In the genomic region with DNA sequence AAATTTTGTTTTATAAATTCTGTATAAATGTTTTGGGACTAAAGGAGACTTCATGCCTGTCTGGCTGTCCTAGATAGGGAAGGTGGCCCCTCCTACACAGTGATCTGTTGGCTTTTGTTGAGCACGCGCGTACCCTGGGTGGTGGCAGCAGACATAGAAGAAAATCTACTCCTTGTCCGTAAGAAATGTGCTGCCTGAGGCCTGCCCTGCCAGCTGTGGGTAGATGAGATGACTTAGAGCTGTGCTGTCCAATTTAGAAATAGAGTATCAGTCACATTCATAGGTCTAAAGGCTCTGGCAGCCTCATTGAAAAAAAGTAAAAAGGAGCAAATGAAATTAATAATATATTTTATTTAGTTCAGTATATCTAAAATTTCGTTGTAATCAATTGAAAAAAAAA, we compare ENCODE assay signal across 24 cellular contexts.
"Had no signal": no experiment of that assay in that cellular context is flagged by ENCODE, and none has a peak within 500 bp of the region (broad histone marks: within the 10 kb centered on the region; RNA-seq: fewer than 3 reads in every experiment).

No MANE protein-coding gene starts in this region.

- H3K4me1 ChIP-seq: parathyroid adenoma, prostate gland, testis had no signal

- H3K9me3 ChIP-seq: esophagus muscularis mucosa, gastrocnemius medialis, prostate gland, right lobe of liver, testis, tibial nerve, upper lobe of right lung, vagina had no signal

- H3K79me2 ChIP-seq: parathyroid adenoma had no signal

- H2AFZ ChIP-seq: parathyroid adenoma had no signal

- H3K27me3 ChIP-seq: esophagus muscularis mucosa, gastrocnemius medialis, right lobe of liver, testis, tibial nerve, upper lobe of right lung, vagina had no signal

- H3K27me3 Mint-ChIP-seq: naive B cell; stimulated activated naive B cell treated with anti-CD40 and anti-IgM and Interleukin-4, amounts not matched to agents 10 μg/mL and 1 μg/mL and 100 μg/mL, for 72 hours; stimulated activated naive CD8-positive, alpha-beta T cell treated with anti-CD3 and anti-CD28 coated beads, Interleukin-15, amount 100 ng/mL, for 72 hours had no signal

- H3K4me3 ChIP-seq: coronary artery, esophagus muscularis mucosa, gastrocnemius medialis, lung, prostate gland, right lobe of liver, testis, tibial nerve, upper lobe of right lung, vagina had no signal

- H3K9me3 Mint-ChIP-seq: nephron; stimulated activated naive CD8-positive, alpha-beta T cell treated with anti-CD3 and anti-CD28 coated beads, Interleukin-15, amount 100 ng/mL, for 72 hours had no signal

- H3K9ac ChIP-seq: parathyroid adenoma had no signal

- ATAC-seq: gastrocnemius medialis; left colon; left ventricle myocardium superior; right lobe of liver; stimulated activated naive B cell treated with anti-CD40 and anti-IgM and Interleukin-4, amounts not matched to agents 10 μg/mL and 1 μg/mL and 100 μg/mL, for 72 hours; stimulated activated naive CD8-positive, alpha-beta T cell treated with anti-CD3 and anti-CD28 coated beads, Interleukin-15, amount 100 ng/mL, for 72 hours; upper lobe of right lung had no signal

- H3K27ac ChIP-seq: coronary artery, esophagus muscularis mucosa, gastrocnemius medialis, parathyroid adenoma, prostate gland, right lobe of liver, testis, tibial nerve, upper lobe of right lung, vagina had no signal

- H3K4me3 Mint-ChIP-seq: nephron; stimulated activated naive B cell treated with anti-CD40 and anti-IgM and Interleukin-4, amounts not matched to agents 10 μg/mL and 1 μg/mL and 100 μg/mL, for 72 hours; stimulated activated naive CD8-positive, alpha-beta T cell treated with anti-CD3 and anti-CD28 coated beads, Interleukin-15, amount 100 ng/mL, for 72 hours had no signal

- DNase-seq: effector CD8-positive, alpha-beta T cell; gastrocnemius medialis; left colon; left ventricle myocardium superior; mesenchymal stem cell; midbrain; naive B cell; occipital lobe; retina; right lobe of liver; stimulated activated CD4-positive, alpha-beta T cell treated with anti-CD3 and anti-CD28 coated beads, Interleukin-2, amount 100 ng/mL, for 24 hours; stimulated activated CD4-positive, alpha-beta T cell treated with anti-CD3 and anti-CD28 coated beads, Interleukin-4, amount 100 ng/mL, for 4 hours; stimulated activated naive B cell treated with anti-CD40 and anti-IgM and Interleukin-4, amounts not matched to agents 10 μg/mL and 1 μg/mL and 100 μg/mL, for 72 hours; stimulated activated naive CD8-positive, alpha-beta T cell treated with anti-CD3 and anti-CD28 coated beads, Interleukin-15, amount 100 ng/mL, for 72 hours; testis; upper lobe of right lung had no signal
